ENCODE assay signal across 14 cellular contexts in genomic region chr2:8324164-8324848, GRCh38.
A peak's percentile ranks its signal among the peaks of the same experiment; 100 is the strongest.
DNase-seq lines count a peak whose midpoint lies in the region; ATAC-seq and TF ChIP-seq lines count a peak whose summit lies in the region.
"Had no signal": no experiment of that assay in that cellular context is flagged by ENCODE, and none has a peak within 500 bp of the region (broad histone marks: within the 10 kb centered on the region; RNA-seq: fewer than 3 reads in every experiment).

No MANE protein-coding gene starts in this region.

- H3F3A ChIP-seq in GM23338 (replicated peaks; ENCODE audit: low read depth) = no peaks in the 10 kb centered on the region

- no peak overlapping the region for H3K4me3 ChIP-seq in GM23338
- H3K4me3 ChIP-seq: gastroesophageal sphincter had no signal

- intact Hi-C loops in posterior cingulate gyrus (cut with DNase I) = no loop called here

- peak; percentile 25; the same call in 1 of the 3 replicates for ATAC-seq in GM23338
- no peak; the same call in 1 of the 2 replicates for ATAC-seq in WTC11
- ATAC-seq: CD8-positive, alpha-beta T cell; gastroesophageal sphincter; HCT116 had no signal

- H3K4me3 Mint-ChIP-seq in GM23338 (no peak overlapping the region), mesothelial cell of epicardium (no peak overlapping the region), glutamatergic neuron (ENCODE audit: unreplicated experiment) (no peak overlapping the region), WTC11 (no peak overlapping the region)
- H3K4me3 Mint-ChIP-seq: CD8-positive, alpha-beta T cell had no signal

- H3K36me3 Mint-ChIP-seq in GM23338 (ENCODE audit: low read depth) (no peaks in the 10 kb centered on the region), mesothelial cell of epicardium (no peaks in the 10 kb centered on the region), glutamatergic neuron (ENCODE audit: unreplicated experiment) (no peaks in the 10 kb centered on the region), WTC11 (no peaks in the 10 kb centered on the region)
- H3K36me3 Mint-ChIP-seq: CD8-positive, alpha-beta T cell had no signal

- no peak overlapping the region for H3K4me2 ChIP-seq in GM23338

- no peak for DNase-seq in GM23338 (ENCODE audit: low spot score)
- peak; percentile 21 for DNase-seq in NCI-H1436 treated with DMSO at 0.1 percent for 48 hours (lab: John Stamatoyannopoulos, UW)
- DNase-seq in OCI-M1 (lab: John Stamatoyannopoulos, UW) = peak; percentile 72
- DNase-seq in mesothelial cell of epicardium (ENCODE audit: low spot score in 2 of 2, unreplicated experiment in 2 of 2) = no peak
- DNase-seq in glutamatergic neuron = no peak
- DNase-seq in effector CD8-positive, alpha-beta T cell (lab: John Stamatoyannopoulos, UW) = no peak
- DNase-seq in WTC11 (ENCODE audit: low spot score) = no peak
- DNase-seq in posterior cingulate gyrus = no peak
- DNase-seq: activated CD4-positive, CD25-positive, alpha-beta regulatory T cell treated with anti-CD3 and anti-CD28 coated beads, Interleukin-2, amount 50 U/mL, for 72 hours; left cardiac atrium had no signal

- H2AFZ ChIP-seq in GM23338 = peak overlapping the region; percentile 35; the same call in 1 of the 2 replicates

- H3K27ac Mint-ChIP-seq in GM23338 (no peak overlapping the region), mesothelial cell of epicardium (peak overlapping the region; percentile 39), glutamatergic neuron (ENCODE audit: unreplicated experiment) (no peak overlapping the region), WTC11 (no peak overlapping the region)
- H3K27ac Mint-ChIP-seq: CD8-positive, alpha-beta T cell had no signal

- H3K36me3 ChIP-seq in GM23338 (ENCODE audit: insufficient read depth) = no peaks in the 10 kb centered on the region
- H3K36me3 ChIP-seq: gastroesophageal sphincter, neutrophil had no signal

- H3K4me1 ChIP-seq in GM23338 (ENCODE audit: insufficient read depth) = peaks cover 10% of the 10 kb centered on the region; the same call in 1 of the 2 replicates

- POLR2A ChIA-PET in WTC11 (lab: Charles Lee) = no interaction called here

- no peak overlapping the region for H3K27ac ChIP-seq in GM23338 (ENCODE audit: low read depth)
- H3K27ac ChIP-seq: gastroesophageal sphincter, neutrophil had no signal

- no peaks in the 10 kb centered on the region for H3K79me2 ChIP-seq in GM23338 (replicated peaks; ENCODE audit: insufficient read depth)

- peaks cover 1% of the 10 kb centered on the region for H3K27me3 Mint-ChIP-seq in GM23338 (ENCODE audit: insufficient read depth, low read depth, poor library complexity)
- H3K27me3 Mint-ChIP-seq in mesothelial cell of epicardium (ENCODE audit: low read depth) = peaks cover 2% of the 10 kb centered on the region
- no peaks in the 10 kb centered on the region for H3K27me3 Mint-ChIP-seq in glutamatergic neuron (ENCODE audit: unreplicated experiment)
- H3K27me3 Mint-ChIP-seq in WTC11 (ENCODE audit: low read depth) = no peaks in the 10 kb centered on the region

- peaks cover 9% of the 10 kb centered on the region for H3K4me1 Mint-ChIP-seq in GM23338
- peaks cover 19% of the 10 kb centered on the region for H3K4me1 Mint-ChIP-seq in mesothelial cell of epicardium
- peaks cover 3% of the 10 kb centered on the region for H3K4me1 Mint-ChIP-seq in glutamatergic neuron (ENCODE audit: low read depth, unreplicated experiment)
- H3K4me1 Mint-ChIP-seq in WTC11 = peaks cover 15% of the 10 kb centered on the region

- CTCF ChIA-PET in WTC11 (lab: Charles Lee) = no interaction called here

- H3K9me3 Mint-ChIP-seq in GM23338 = no peaks in the 10 kb centered on the region
- H3K9me3 Mint-ChIP-seq in mesothelial cell of epicardium = peaks cover 6% of the 10 kb centered on the region
- peaks cover 3% of the 10 kb centered on the region for H3K9me3 Mint-ChIP-seq in glutamatergic neuron (ENCODE audit: unreplicated experiment)
- peaks cover 11% of the 10 kb centered on the region for H3K9me3 Mint-ChIP-seq in WTC11
- H3K9me3 Mint-ChIP-seq: CD8-positive, alpha-beta T cell had no signal

- TF ChIP-seq CTCF in GM23338 (conservative IDR thresholded peaks at IDR 0.05; ENCODE audit: low read depth in 2 of 2) (no peak), mesothelial cell of epicardium (IDR thresholded peaks at IDR 0.05; ENCODE audit: unreplicated experiment) (no peak), glutamatergic neuron (IDR thresholded peaks at IDR 0.05; ENCODE audit: partially characterized antibody, unreplicated experiment) (no peak), WTC11 (IDR thresholded peaks at IDR 0.05) (no peak)

- H3K9me2 ChIP-seq in GM23338 (ENCODE audit: insufficient read depth) = peaks cover 19% of the 10 kb centered on the region; the same call in 1 of the 2 replicates

- H4K20me1 ChIP-seq in GM23338 (replicated peaks; ENCODE audit: insufficient read depth) = no peaks in the 10 kb centered on the region

- no peaks in the 10 kb centered on the region for H3K27me3 ChIP-seq in GM23338 (ENCODE audit: insufficient read depth)
- H3K27me3 ChIP-seq: gastroesophageal sphincter, neutrophil had no signal

TF ChIP-seq in WTC11, 78 proteins besides CTCF, POLR2A, EP300 and RAD21:
- TF ChIP-seq, protein P1, sequence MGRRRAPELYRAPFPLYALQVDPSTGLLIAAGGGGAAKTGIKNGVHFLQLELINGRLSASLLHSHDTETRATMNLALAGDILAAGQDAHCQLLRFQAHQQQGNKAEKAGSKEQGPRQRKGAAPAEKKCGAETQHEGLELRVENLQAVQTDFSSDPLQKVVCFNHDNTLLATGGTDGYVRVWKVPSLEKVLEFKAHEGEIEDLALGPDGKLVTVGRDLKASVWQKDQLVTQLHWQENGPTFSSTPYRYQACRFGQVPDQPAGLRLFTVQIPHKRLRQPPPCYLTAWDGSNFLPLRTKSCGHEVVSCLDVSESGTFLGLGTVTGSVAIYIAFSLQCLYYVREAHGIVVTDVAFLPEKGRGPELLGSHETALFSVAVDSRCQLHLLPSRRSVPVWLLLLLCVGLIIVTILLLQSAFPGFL (CRISPR knock-in tag; IDR thresholded peaks at IDR 0.05; ENCODE audit: borderline replicate concordance) = no peak
- TF ChIP-seq PRRX2 (CRISPR knock-in tag; IDR thresholded peaks at IDR 0.05) (no peak), ARID4B (CRISPR knock-in tag; IDR thresholded peaks at IDR 0.05; ENCODE audit: borderline replicate concordance) (no peak), ZNF219 (CRISPR knock-in tag; IDR thresholded peaks at IDR 0.05; ENCODE audit: borderline replicate concordance) (no peak), TEAD1 (CRISPR knock-in tag; IDR thresholded peaks at IDR 0.05) (no peak), ZNF281 (CRISPR knock-in tag; IDR thresholded peaks at IDR 0.05) (no peak)

Comparison
In these comparisons a context has a peak if more than half of its experiments do, and no peak if none do; other contexts are left out.
1. DNase-seq: peak in NCI-H1436 treated with DMSO at 0.1 percent for 48 hours (single experiment) and OCI-M1 (single experiment); none in GM23338 (single experiment), mesothelial cell of epicardium (0 of 2), glutamatergic neuron (single experiment), effector CD8-positive, alpha-beta T cell (single experiment), WTC11 (single experiment) and posterior cingulate gyrus (0 of 10).